Comparison of ENCODE assay signal across 11 cellular contexts in genomic region chr20:43849496-43850197, GRCh38.
DNase-seq lines count a peak whose midpoint lies in the region; ATAC-seq and TF ChIP-seq lines count a peak whose summit lies in the region.
"Had no signal": no experiment of that assay in that cellular context is flagged by ENCODE, and none has a peak within 500 bp of the region (broad histone marks: within the 10 kb centered on the region; RNA-seq: fewer than 3 reads in every experiment).

No MANE protein-coding gene starts in this region.

- H3K36me3 ChIP-seq in BJ (ENCODE audit: control insufficient read depth, insufficient read depth, low read length) (no peaks in the 10 kb centered on the region), neuronal stem cell (replicated peaks in 1 of 2; ENCODE audit: control insufficient read depth in 2 of 2, insufficient read depth in 2 of 2, low read length in 2 of 2) (no peaks in the 10 kb centered on the region)

- H2BK15ac ChIP-seq in neuronal stem cell (ENCODE audit: low read length): no peak overlapping the region

- no peak overlapping the region for H3K18ac ChIP-seq in neuronal stem cell (ENCODE audit: low read length)

- H3K9me3 ChIP-seq in neuronal stem cell (replicated peaks in 1 of 2; ENCODE audit: control insufficient read depth in 2 of 2, insufficient read depth in 1 of 2, low read depth in 1 of 2, low read length in 2 of 2): no peaks in the 10 kb centered on the region

- no peak overlapping the region for H4K91ac ChIP-seq in neuronal stem cell (ENCODE audit: low read depth, low read length, poor library complexity)

- H2BK12ac ChIP-seq in neuronal stem cell (ENCODE audit: low read length): no peak overlapping the region

- H3K4ac ChIP-seq in neuronal stem cell (ENCODE audit: low read length): no peak overlapping the region

- H3K79me1 ChIP-seq in neuronal stem cell (ENCODE audit: low read depth, low read length): no peaks in the 10 kb centered on the region

- peak overlapping the region; percentile 3 for H2AFZ ChIP-seq in neuronal stem cell (ENCODE audit: low read length)

- WGBS in neuronal stem cell (ENCODE audit: extremely low coverage in 2 of 2, insufficient read length in 2 of 2, insufficient replicate concordance in 1 of 2), 2 donors: no CpG with 5 or more reads among the region's 13 CpGs

- H2BK120ac ChIP-seq in neuronal stem cell (ENCODE audit: low read depth, low read length): no peak overlapping the region

- H3K27ac ChIP-seq in neuronal stem cell (replicated peaks; ENCODE audit: low read length): no peak overlapping the region

- peaks cover 0 to 3% of the 10 kb centered on the region in 2 donors for H3K4me1 ChIP-seq in neuronal stem cell (ENCODE audit: control insufficient read depth in 2 of 2, insufficient read depth in 1 of 2, low read depth in 1 of 2, low read length in 2 of 2)

- H3K9ac ChIP-seq in neuronal stem cell (ENCODE audit: low read depth, low read length, poor library complexity): no peak overlapping the region

- CTCF ChIA-PET in BJ (lab: Yijun Ruan, JAX): no interaction called here

- DNase-seq in BJ (ENCODE audit: low read depth) (peak; percentile 31), NCI-H226 (peak; percentile 33), ecto neural progenitor cell (ENCODE audit: low spot score) (peak; percentile 34), neuronal stem cell (ENCODE audit: low spot score) (no peak), activated gamma-delta T cell treated with Interleukin-2 at 50 U/mL for 16 hours (no peak)
- DNase-seq: activated CD4-positive, alpha-beta T cell treated with anti-CD3 and anti-CD28 coated beads for 36 hours; KBM-7; stimulated activated naive CD4-positive, alpha-beta T cell treated with Interleukin-2 at 50 U/mL for 16 hours had no signal

- H3K27me3 ChIP-seq in BJ (ENCODE audit: control insufficient read depth, insufficient read depth, low read length) (no peaks in the 10 kb centered on the region), neuronal stem cell (ENCODE audit: control insufficient read depth in 3 of 3, insufficient read depth in 3 of 3, low read depth in 1 of 3, low read length in 3 of 3) (peaks cover 0 to 2% (median 0%) of the 10 kb centered on the region in 3 experiments)

- no peak for TF ChIP-seq CTCF in BJ (IDR thresholded peaks at IDR 0.05; ENCODE audit: insufficient read depth, low read depth, low read length)

- H3K14ac ChIP-seq in neuronal stem cell (ENCODE audit: low read length): no peak overlapping the region

- no peak overlapping the region for H2AK5ac ChIP-seq in neuronal stem cell (ENCODE audit: low read depth, low read length)

- no peak overlapping the region for H4K8ac ChIP-seq in neuronal stem cell (ENCODE audit: low read depth, low read length)

- no peak overlapping the region for H3K4me3 ChIP-seq in BJ (ENCODE audit: low read depth, low read length)
- H3K4me3 ChIP-seq in neuronal stem cell (ENCODE audit: low read length in 2 of 2): no peak overlapping the region

- H2BK5ac ChIP-seq in neuronal stem cell (ENCODE audit: low read length): no peak overlapping the region

- no peak overlapping the region for H3K23ac ChIP-seq in neuronal stem cell (ENCODE audit: low read depth, low read length, poor library complexity)

- H3K4me2 ChIP-seq in neuronal stem cell (ENCODE audit: insufficient read depth, low read length, poor library complexity, severe bottlenecking): no peak overlapping the region

- ATAC-seq in HG03045 (IDR thresholded peaks at IDR 0.05; ENCODE audit: unreplicated experiment): no peak
- ATAC-seq in HG03108 (IDR thresholded peaks at IDR 0.05; ENCODE audit: unreplicated experiment): no peak
- ATAC-seq in GM19395 (IDR thresholded peaks at IDR 0.05; ENCODE audit: unreplicated experiment): no peak
- ATAC-seq: activated CD4-positive, alpha-beta T cell treated with anti-CD3 and anti-CD28 coated beads for 36 hours had no signal

- POLR2A ChIA-PET in BJ (lab: Charles Lee): interaction anchor here (0.6 kb wide), 1 partner anchor 50 kb away, joined by 26 read pairs; no protein-coding TSS in a partner anchor

Comparison
In these comparisons a context has a peak if more than half of its experiments do, and no peak if none do; other contexts are left out.
1. DNase-seq: peak in BJ (single experiment), NCI-H226 (single experiment) and ecto neural progenitor cell (single experiment); none in neuronal stem cell (single experiment) and activated gamma-delta T cell treated with Interleukin-2 at 50 U/mL for 16 hours (single experiment).